In the genomic region with DNA sequence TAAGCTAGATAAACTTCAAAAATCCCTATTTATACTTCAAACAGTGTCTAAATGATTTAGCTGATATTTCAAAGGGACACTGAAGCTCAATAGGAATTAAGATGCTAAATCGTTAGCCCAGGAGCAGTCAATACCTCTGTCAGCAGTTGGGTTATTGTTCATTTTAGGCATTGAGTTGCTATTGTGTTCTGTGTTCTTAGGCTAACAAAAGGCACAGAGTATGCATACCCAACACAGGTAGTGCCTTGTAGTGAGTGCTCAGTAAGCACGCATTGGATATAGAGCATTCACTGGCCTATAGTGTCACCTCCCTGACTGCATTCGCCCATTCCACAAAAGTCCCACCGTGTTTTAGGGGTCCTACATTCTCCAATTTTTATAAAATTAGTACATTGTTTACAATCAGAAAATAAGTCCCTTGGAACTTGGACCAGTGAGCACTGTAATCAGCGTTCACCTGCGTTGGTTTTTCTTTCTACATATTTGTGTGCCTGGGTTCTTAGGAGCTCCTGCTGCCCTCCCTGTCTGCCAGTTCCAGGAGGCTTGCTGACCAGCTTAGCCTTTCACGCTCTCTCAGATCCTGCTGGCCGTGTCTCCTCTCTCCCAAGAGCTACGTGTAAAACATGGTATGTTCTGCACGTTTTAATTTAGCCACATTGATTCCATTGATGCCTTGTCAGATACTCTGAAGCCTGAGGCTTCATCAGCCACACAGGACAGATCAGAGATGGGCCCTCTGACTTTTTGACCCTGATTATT, we compare ENCODE assay signal across 22 cellular contexts.
"Had no signal": no experiment of that assay in that cellular context is flagged by ENCODE, and none has a peak within 500 bp of the region (broad histone marks: within the 10 kb centered on the region; RNA-seq: fewer than 3 reads in every experiment).

No MANE protein-coding gene starts in this region.

- H3K4me3 ChIP-seq: body of pancreas, hepatocyte, lower lobe of right lung, mucosa of descending colon, upper lobe of right lung had no signal

- H3K4me2 ChIP-seq: hepatocyte had no signal

- H3K27ac Mint-ChIP-seq: activated CD4-positive, alpha-beta memory T cell treated with anti-CD3 and anti-CD28 coated beads, Interleukin-2, amount 10 ng/mL, durations not matched to agents 7 days and 5 days; activated CD4-positive, alpha-beta T cell treated with anti-CD3 and anti-CD28 coated beads, Interleukin-2, amount 10 ng/mL, durations not matched to agents 24 days and 14 days; activated naive CD4-positive, alpha-beta T cell treated with anti-CD3 and anti-CD28 coated beads, Interleukin-2, amount 50 U/mL, for 24 hours; activated T-cell treated with anti-CD3 and anti-CD28 coated beads, Interleukin-2, amount 50 U/mL, for 72 hours; immature natural killer cell; nephron progenitor cell had no signal

- H3K27me3 Mint-ChIP-seq: activated CD4-positive, alpha-beta memory T cell treated with anti-CD3 and anti-CD28 coated beads, Interleukin-2, amount 10 ng/mL, durations not matched to agents 7 days and 5 days; activated CD4-positive, alpha-beta T cell treated with anti-CD3 and anti-CD28 coated beads, Interleukin-2, amount 10 ng/mL, durations not matched to agents 24 days and 14 days; activated naive CD4-positive, alpha-beta T cell treated with anti-CD3 and anti-CD28 coated beads, Interleukin-2, amount 50 U/mL, for 24 hours had no signal

- ATAC-seq: activated CD4-positive, CD25-positive, alpha-beta regulatory T cell treated with anti-CD3 and anti-CD28 coated beads, Interleukin-2, amount 50 U/mL, for 24 hours; activated T-cell treated with anti-CD3 and anti-CD28 coated beads, Interleukin-2, amount 50 U/mL, for 72 hours; body of pancreas; esophagus mucosa; left lobe of liver; lower lobe of right lung; mucosa of descending colon; stimulated activated naive CD8-positive, alpha-beta T cell treated with anti-CD3 and anti-CD28 coated beads, Interleukin-15, Interleukin-2, amounts not matched to agents 100 U/mL and 50 U/mL, for 24 hours; upper lobe of right lung had no signal

- H3K4me1 Mint-ChIP-seq: activated CD4-positive, alpha-beta T cell treated with anti-CD3 and anti-CD28 coated beads, Interleukin-2, amount 10 ng/mL, durations not matched to agents 24 days and 14 days; activated naive CD4-positive, alpha-beta T cell treated with anti-CD3 and anti-CD28 coated beads, Interleukin-2, amount 50 U/mL, for 24 hours; immature natural killer cell had no signal

- H3K79me2 ChIP-seq: hepatocyte had no signal

- H3K36me3 ChIP-seq: lower lobe of right lung, upper lobe of right lung had no signal

- H2AFZ ChIP-seq: hepatocyte had no signal

- H3K27me3 ChIP-seq: body of pancreas, hepatocyte, upper lobe of right lung had no signal

- H3K9me3 Mint-ChIP-seq: activated CD4-positive, alpha-beta memory T cell treated with anti-CD3 and anti-CD28 coated beads, Interleukin-2, amount 10 ng/mL, durations not matched to agents 7 days and 5 days; activated CD4-positive, alpha-beta T cell treated with anti-CD3 and anti-CD28 coated beads, Interleukin-2, amount 10 ng/mL, durations not matched to agents 24 days and 14 days; activated naive CD4-positive, alpha-beta T cell treated with anti-CD3 and anti-CD28 coated beads, Interleukin-2, amount 50 U/mL, for 24 hours; activated T-cell treated with anti-CD3 and anti-CD28 coated beads, Interleukin-2, amount 50 U/mL, for 72 hours; immature natural killer cell had no signal

- H3K27ac ChIP-seq: body of pancreas, hepatocyte, lower lobe of right lung, upper lobe of right lung had no signal

- H3K9me3 ChIP-seq: body of pancreas, lower lobe of right lung, mucosa of descending colon, upper lobe of right lung had no signal

- H3K36me3 Mint-ChIP-seq: activated naive CD4-positive, alpha-beta T cell treated with anti-CD3 and anti-CD28 coated beads, Interleukin-2, amount 50 U/mL, for 24 hours had no signal

- H3K4me3 Mint-ChIP-seq: activated CD4-positive, alpha-beta memory T cell treated with anti-CD3 and anti-CD28 coated beads, Interleukin-2, amount 10 ng/mL, durations not matched to agents 7 days and 5 days; activated CD4-positive, alpha-beta T cell treated with anti-CD3 and anti-CD28 coated beads, Interleukin-2, amount 10 ng/mL, durations not matched to agents 24 days and 14 days; activated naive CD4-positive, alpha-beta T cell treated with anti-CD3 and anti-CD28 coated beads, Interleukin-2, amount 50 U/mL, for 24 hours; activated T-cell treated with anti-CD3 and anti-CD28 coated beads, Interleukin-2, amount 50 U/mL, for 72 hours; immature natural killer cell; nephron progenitor cell had no signal

- H3K4me1 ChIP-seq: body of pancreas, lower lobe of right lung, upper lobe of right lung had no signal

- DNase-seq: activated CD4-positive, alpha-beta memory T cell treated with anti-CD3 and anti-CD28 coated beads, Interleukin-2, amount 10 ng/mL, durations not matched to agents 7 days and 5 days; activated CD4-positive, alpha-beta T cell treated with anti-CD3 and anti-CD28 coated beads, Interleukin-2, amount 10 ng/mL, durations not matched to agents 24 days and 14 days; activated gamma-delta T cell treated with Interleukin-2 at 50 U/mL for 16 hours; activated T-cell treated with anti-CD3 and anti-CD28 coated beads, Interleukin-2, amount 50 U/mL, for 72 hours; anterior cingulate cortex; body of pancreas; dermis blood vessel endothelial cell; effector memory CD4-positive, alpha-beta T cell; foreskin melanocyte; immature natural killer cell; lower lobe of right lung; mesendoderm; mucosa of descending colon; nephron progenitor cell; stimulated activated CD4-positive, alpha-beta T cell treated with anti-CD3 and anti-CD28 coated beads, Interleukin-4, amount 100 ng/mL, for 24 hours; stimulated activated naive CD8-positive, alpha-beta T cell treated with anti-CD3 and anti-CD28 coated beads, Interleukin-15, Interleukin-2, amounts not matched to agents 100 U/mL and 50 U/mL, for 24 hours; upper lobe of right lung had no signal
